ENCODE assay signal across 8 cellular contexts in genomic region chr15:69542028-69542427, GRCh38.
"Had no signal": no experiment of that assay in that cellular context is flagged by ENCODE, and none has a peak within 500 bp of the region (broad histone marks: within the 10 kb centered on the region; RNA-seq: fewer than 3 reads in every experiment).

No MANE protein-coding gene starts in this region.

- FAIRE-seq: H1, H54, HTR-8/SVneo had no signal

- H2AFZ ChIP-seq: GM23338 had no signal

- H3K4me3 ChIP-seq: GM23338 had no signal

- H3K4me2 ChIP-seq: GM23338 had no signal

- ATAC-seq: GM23338 had no signal

- DNase-seq: H9, HCEC 1CT, IMR-90, KBM-7 had no signal
